Comparison of ENCODE assay signal across 8 cellular contexts in genomic region chr1:241356187-241356518, GRCh38. TPM values are rescaled to one million over a fixed set of nuclear protein-coding genes. Genes with fewer than 3 reads are reported as not detected.
DNase-seq lines count a peak whose midpoint lies in the region; FAIRE-seq and TF ChIP-seq lines count a peak whose summit lies in the region.

No MANE protein-coding gene starts in this region.

- no peaks in the 10 kb centered on the region for H4K20me1 ChIP-seq in H1 (replicated peaks in 1 of 2; ENCODE audit: control insufficient read depth in 1 of 2, insufficient read depth in 2 of 2, low read length in 2 of 2)

- H3K79me2 ChIP-seq in H1 (ENCODE audit: control insufficient read depth in 1 of 2, insufficient read depth in 2 of 2, low read length in 2 of 2), result no peaks in the 10 kb centered on the region

- no peak overlapping the region for H4K8ac ChIP-seq in H1 (ENCODE audit: extremely low read depth, insufficient read depth, low read length)

- no peak overlapping the region for H3K23ac ChIP-seq in H1 (ENCODE audit: insufficient read length)

- TF ChIP-seq EP300 in H1 (IDR thresholded peaks at IDR 0.05; ENCODE audit: borderline replicate concordance in 1 of 2, low read depth in 2 of 2, low read length in 2 of 2), result no peak

- POLR2A ChIA-PET in H1 (lab: Charles Lee; ENCODE audit: partially characterized antibody), result no interaction called here

- TF ChIP-seq POLR2A in H1 (IDR thresholded peaks at IDR 0.05; ENCODE audit: control extremely low read depth in 1 of 2, low read depth in 2 of 2, low read length in 2 of 2), result no peak

- no peak overlapping the region for H3K27ac ChIP-seq in H1 (ENCODE audit: low read depth, low read length)

- H2AK5ac ChIP-seq in H1 (ENCODE audit: low read depth, low read length), result no peak overlapping the region

- no peak overlapping the region for H2BK5ac ChIP-seq in H1 (ENCODE audit: low read depth, low read length)

- no peak overlapping the region for H4K5ac ChIP-seq in H1 (ENCODE audit: insufficient read length, low read depth, low read length)

- no peak overlapping the region for H2BK12ac ChIP-seq in H1 (ENCODE audit: low read depth, low read length)

- H3K4me1 ChIP-seq in H1 (replicated peaks in 1 of 4; ENCODE audit: control insufficient read depth in 3 of 4, insufficient read depth in 4 of 4, low read length in 3 of 4), result peaks cover 0 to 5% (median 3%) of the 10 kb centered on the region in 4 experiments; a peak in 5 of 7 replicates

- H3K9me3 ChIP-seq in H1 (ENCODE audit: insufficient read depth in 2 of 2, low read depth in 1 of 2, low read length in 1 of 2), result no peaks in the 10 kb centered on the region

- peaks cover 41% of the 10 kb centered on the region for H3K27me3 Mint-ChIP-seq in progenitor cell of endocrine pancreas

- H3K4me3 ChIP-seq in H1 (ENCODE audit: extremely low read depth in 1 of 4, insufficient read depth in 2 of 4, low read depth in 3 of 4, low read length in 4 of 4), result peak overlapping the region; percentile 58 to 90 (median 64)

- TF ChIP-seq CTCF in H1 (IDR thresholded peaks at IDR 0.05; ENCODE audit: control extremely low read depth in 1 of 3, insufficient read depth in 1 of 3, low read depth in 1 of 3, low read length in 3 of 3) (no peak), progenitor cell of endocrine pancreas (IDR thresholded peaks at IDR 0.05; ENCODE audit: unreplicated experiment) (no peak)

- H3K36me3 Mint-ChIP-seq in progenitor cell of endocrine pancreas (ENCODE audit: insufficient read depth), result no peaks in the 10 kb centered on the region

- CTCF ChIA-PET in H1 (lab: Charles Lee; ENCODE audit: partially characterized antibody), result no interaction called here

- H3K9ac ChIP-seq in H1 (replicated peaks in 1 of 4; ENCODE audit: extremely low read depth in 1 of 4, low read depth in 3 of 4, low read length in 3 of 4), result no peak overlapping the region

- peak overlapping the region; percentile 86 for H3K4me3 Mint-ChIP-seq in progenitor cell of endocrine pancreas (ENCODE audit: low read depth)

- H3K27ac Mint-ChIP-seq in progenitor cell of endocrine pancreas, result peak overlapping the region; percentile 39

- H2AFZ ChIP-seq in H1 (ENCODE audit: low read length), result peak overlapping the region; percentile 91; the same call in 1 of the 2 replicates

- no peak overlapping the region for H2BK20ac ChIP-seq in H1 (ENCODE audit: low read length)

- no peaks in the 10 kb centered on the region for H3K9me3 Mint-ChIP-seq in progenitor cell of endocrine pancreas (ENCODE audit: low read depth)

- H3K14ac ChIP-seq in H1 (ENCODE audit: insufficient read length), result no peak overlapping the region

- no peak overlapping the region for H2BK15ac ChIP-seq in H1 (ENCODE audit: low read length)

- H3K56ac ChIP-seq in H1 (replicated peaks; ENCODE audit: insufficient read length, low read depth, low read length), result no peak overlapping the region

- peaks cover 10% of the 10 kb centered on the region for H3K23me2 ChIP-seq in H1 (ENCODE audit: low read depth, low read length)

- H3K4ac ChIP-seq in H1 (replicated peaks; ENCODE audit: insufficient read length, low read depth, low read length), result no peak overlapping the region

- H3K79me1 ChIP-seq in H1 (ENCODE audit: low read depth, low read length), result no peaks in the 10 kb centered on the region

- no peak overlapping the region for H4K91ac ChIP-seq in H1 (replicated peaks; ENCODE audit: insufficient read length, low read length)

- FAIRE-seq in H1 (lab: Jason Lieb, UNC), result no peak

- WGBS in H1 (ENCODE audit: extremely low coverage in 1 of 2, insufficient coverage in 1 of 2, insufficient read length in 1 of 2, insufficient replicate concordance in 2 of 2, low coverage in 1 of 2, low lambda C conversion rate in 2 of 2, missing lambda C conversion rate in 1 of 2), 2 experiments, result 13% methylated on average over 14 of the region's 14 CpGs; no CpG with 5 or more reads in 1 of the 2 experiments

- no peak for TF ChIP-seq RAD21 in H1 (IDR thresholded peaks at IDR 0.05 in 1 of 2, conservative IDR thresholded peaks at IDR 0.05 in 1 of 2; ENCODE audit: low read depth in 2 of 2, low read length in 2 of 2)

- no peak overlapping the region for H3K18ac ChIP-seq in H1 (ENCODE audit: extremely low read depth, low read length)

- H2BK120ac ChIP-seq in H1 (replicated peaks; ENCODE audit: low read depth, low read length), result no peak overlapping the region

- peaks cover 0 to 18% (median 9%) of the 10 kb centered on the region in 4 experiments; a peak in 3 of 7 replicates for H3K27me3 ChIP-seq in H1 (replicated peaks in 1 of 4; ENCODE audit: control insufficient read depth in 3 of 4, extremely low read depth in 1 of 4, insufficient read depth in 3 of 4, low read length in 3 of 4)

- peak; percentile 17 for DNase-seq in NCI-H1694 treated with DMSO at 0.1 percent for 48 hours (lab: John Stamatoyannopoulos, UW)
- no peak for DNase-seq in NCI-H1694 (lab: John Stamatoyannopoulos, UW)
- peak; percentile 5 for DNase-seq in HS-5 (ENCODE audit: low read depth)
- no peak for DNase-seq in H1 (ENCODE audit: low read depth in 1 of 2, low spot score in 2 of 2)
- no peak for DNase-seq in progenitor cell of endocrine pancreas (ENCODE audit: low spot score, unreplicated experiment)
- no peak for DNase-seq in MV-4-11 (lab: John Stamatoyannopoulos, UW)
- DNase-seq in NCI-H128 (lab: John Stamatoyannopoulos, UW; ENCODE audit: unreplicated experiment), result no peak
- DNase-seq in mesenteric fat pad (ENCODE audit: low spot score), result no peak

- no peaks in the 10 kb centered on the region for H3K36me3 ChIP-seq in H1 (ENCODE audit: control insufficient read depth in 2 of 4, insufficient read depth in 4 of 4, low read length in 3 of 4)

- H3K4me1 Mint-ChIP-seq in progenitor cell of endocrine pancreas (ENCODE audit: low read depth), result peaks cover 5% of the 10 kb centered on the region

- H3K4me2 ChIP-seq in H1 (ENCODE audit: insufficient read depth in 1 of 2, low read depth in 2 of 2, low read length in 2 of 2), result peak overlapping the region; percentile 36 to 93

TF ChIP-seq in H1, 55 proteins besides CTCF, POLR2A, EP300 and RAD21:
- TF ChIP-seq EZH2 (IDR thresholded peaks at IDR 0.05; ENCODE audit: low read depth, low read length, severe bottlenecking) (peak; percentile 34), TBP (IDR thresholded peaks at IDR 0.05; ENCODE audit: low read depth, low read length) (peak; percentile 50; the same call in 1 of the 2 replicates), SP1 (IDR thresholded peaks at IDR 0.05; ENCODE audit: low read depth, low read length) (no peak)
TF ChIP-seq in H1: peak in this region for 2.

RNA-seq across cellular contexts. Expression of gene RGS7, which starts 0.9 kb away (rescaled TPM):
- total RNA-seq in H1 (2021; fragmentation: NEBNext Ultra II Directional; extraction: Animal tissue kit (Norgen Biotek cat#: 25700)), result 2.1 and 3.0 TPM in 2 replicates
- polyA plus RNA-seq in H1 (2011; rRNA removed), result 0.88 and 1.6 TPM in 2 replicates
- polyA plus RNA-seq in H1 (2011; cell fraction: cytosol; rRNA removed), result 1.6 TPM
- 1.1 TPM for polyA plus RNA-seq in H1 (2011; cell fraction: nucleus; rRNA removed)
- polyA plus RNA-seq in H1 (2012, experiment 1 of 2), result 1.7 to 2.6 TPM (median 2.2 TPM) in 4 replicates
- 0.51 TPM for polyA plus RNA-seq in H1 (2012, experiment 2 of 2)
- polyA plus RNA-seq in H1 (2013, experiment 1 of 2), result 1.2 TPM
- 1.2 TPM for polyA plus RNA-seq in H1 (2013, experiment 2 of 2)
- polyA minus RNA-seq in H1 (2011; rRNA and poly(A)+ RNA removed), result 1.3 and 2.4 TPM in 2 replicates
- polyA minus RNA-seq in H1 (2011; cell fraction: cytosol; rRNA and poly(A)+ RNA removed), result 1.7 TPM
- polyA minus RNA-seq in H1 (2011; cell fraction: nucleus; rRNA and poly(A)+ RNA removed), result 5.5 TPM
- total RNA-seq in progenitor cell of endocrine pancreas (2.4 and 2.8 TPM in 2 replicates), mesenteric fat pad (not detected)

Comparison
In these comparisons a context has a peak if more than half of its experiments do, and no peak if none do; other contexts are left out.
1. DNase-seq: peak in NCI-H1694 treated with DMSO at 0.1 percent for 48 hours (single experiment) and HS-5 (single experiment); none in NCI-H1694 (single experiment), H1 (0 of 2), progenitor cell of endocrine pancreas (single experiment), MV-4-11 (single experiment), NCI-H128 (single experiment) and mesenteric fat pad (single experiment).